Comparison of ENCODE assay signal across 9 cellular contexts in genomic region chr3:134211797-134212196, GRCh38. TPM values are rescaled to one million over a fixed set of nuclear protein-coding genes. Genes with fewer than 3 reads are reported as not detected.
DNase-seq lines count a peak whose midpoint lies in the region; ATAC-seq, FAIRE-seq and TF ChIP-seq lines count a peak whose summit lies in the region.
"Had no signal": no experiment of that assay in that cellular context is flagged by ENCODE, and none has a peak within 500 bp of the region (broad histone marks: within the 10 kb centered on the region; RNA-seq: fewer than 3 reads in every experiment).

No MANE protein-coding gene starts in this region.

- no peaks in the 10 kb centered on the region for H3K9me1 ChIP-seq in endothelial cell of umbilical vein (replicated peaks; ENCODE audit: control insufficient read depth, extremely low read depth, insufficient read depth, low read length)

- H3K4me3 Mint-ChIP-seq in nephron = no peak overlapping the region
- H3K4me3 Mint-ChIP-seq in effector memory CD8-positive, alpha-beta T cell = no peak overlapping the region

- H3K4me1 ChIP-seq in PC-3 (ENCODE audit: insufficient read depth, low read length) (no peaks in the 10 kb centered on the region), endothelial cell of umbilical vein (ENCODE audit: control insufficient read depth, extremely low read depth, insufficient read depth, low read length) (peaks cover 3% of the 10 kb centered on the region)

- TF ChIP-seq CTCF in PC-3 (conservative IDR thresholded peaks at IDR 0.05; ENCODE audit: low read depth, low read length) (peak; percentile 74), endothelial cell of umbilical vein (IDR thresholded peaks at IDR 0.05; ENCODE audit: extremely low read depth in 1 of 2, insufficient read depth in 1 of 2, low read depth in 1 of 2, low read length in 2 of 2) (peak; percentile 79 to 81), nephron (IDR thresholded peaks at IDR 0.05; ENCODE audit: unreplicated experiment in 3 of 3) (peak; percentile 61 to 65 (median 65))

- H3K9me3 ChIP-seq in PC-3 (ENCODE audit: low read length) (no peaks in the 10 kb centered on the region), endothelial cell of umbilical vein (replicated peaks; ENCODE audit: control insufficient read depth, insufficient read depth, low read length) (no peaks in the 10 kb centered on the region)

- dilution Hi-C loops in endothelial cell of umbilical vein (cut with MboI; ENCODE audit: extremely low pct_ligation_motif_present, low sequenced_read_pairs) = loop anchor here (25.0 kb wide), 1 partner anchor 274 kb away; no protein-coding TSS in a partner anchor

- POLR2A ChIA-PET in PC-3 (lab: Charles Lee; ENCODE audit: unreplicated experiment) (no interaction called here), endothelial cell of umbilical vein (lab: Charles Lee) (interaction anchor here (1.0 kb wide), 1 partner anchor 267 kb away, joined by 3 read pairs; no protein-coding TSS in a partner anchor)

- no peak overlapping the region for H3K4me2 ChIP-seq in PC-3 (ENCODE audit: low read length)
- no peak overlapping the region for H3K4me2 ChIP-seq in endothelial cell of umbilical vein (ENCODE audit: insufficient read depth, low read length)

- peak; percentile 12 for DNase-seq in DMS114 treated with DMSO at 0.1 percent for 48 hours (lab: John Stamatoyannopoulos, UW; ENCODE audit: unreplicated experiment)
- peak; percentile 59 for DNase-seq in PC-3
- DNase-seq in endothelial cell of umbilical vein (ENCODE audit: low read depth, low spot score) = peak; percentile 75
- no peak for DNase-seq in GM19240 (ENCODE audit: insufficient read length, low spot score)
- no peak for DNase-seq in effector memory CD8-positive, alpha-beta T cell

- CTCF ChIA-PET in PC-3 (lab: Charles Lee) (interaction anchor here (1.2 kb wide), 1 partner anchor 14 kb away, joined by 6 read pairs; no protein-coding TSS in a partner anchor), endothelial cell of umbilical vein (lab: Charles Lee) (interaction anchor here (0.6 to 4.0 kb wide), 67 partner anchors 11 to 1481 kb away, joined by 3 to 223 read pairs (median 4); partner anchors contain the start of genes AMOTL2 and RYK)

- no peak overlapping the region for H3K4me3 ChIP-seq in PC-3 (ENCODE audit: low read length)
- no peak overlapping the region for H3K4me3 ChIP-seq in endothelial cell of umbilical vein (replicated peaks in 1 of 3; ENCODE audit: insufficient read depth in 1 of 3, low read depth in 1 of 3, low read length in 3 of 3)

- H3K27ac ChIP-seq in PC-3 (ENCODE audit: low read length) (no peak overlapping the region), endothelial cell of umbilical vein (ENCODE audit: insufficient read depth, low read depth, low read length) (no peak overlapping the region)

- no peaks in the 10 kb centered on the region for H3K27me3 Mint-ChIP-seq in nephron (ENCODE audit: low read depth)
- no peaks in the 10 kb centered on the region for H3K27me3 Mint-ChIP-seq in effector memory CD8-positive, alpha-beta T cell

- H3K27ac Mint-ChIP-seq in nephron = no peak overlapping the region
- no peak overlapping the region for H3K27ac Mint-ChIP-seq in effector memory CD8-positive, alpha-beta T cell

- H3K4me1 Mint-ChIP-seq in nephron = no peaks in the 10 kb centered on the region
- H3K4me1 Mint-ChIP-seq in effector memory CD8-positive, alpha-beta T cell (ENCODE audit: low read depth in 2 of 2) = peaks cover 20% of the 10 kb centered on the region in 2 donors

- H3K9ac ChIP-seq in PC-3 (ENCODE audit: low read length) (no peak overlapping the region), endothelial cell of umbilical vein (replicated peaks; ENCODE audit: extremely low read depth, insufficient read depth, low read length) (no peak overlapping the region)

- H3K36me3 Mint-ChIP-seq in nephron (ENCODE audit: low read depth) = peaks cover 26% of the 10 kb centered on the region
- H3K36me3 Mint-ChIP-seq in effector memory CD8-positive, alpha-beta T cell (ENCODE audit: insufficient read depth) = peaks cover 34% of the 10 kb centered on the region

- peaks cover 26% of the 10 kb centered on the region for H3K36me3 ChIP-seq in PC-3 (ENCODE audit: low read depth, low read length)
- peaks cover 4 to 13% of the 10 kb centered on the region in 2 experiments for H3K36me3 ChIP-seq in endothelial cell of umbilical vein (ENCODE audit: control insufficient read depth in 2 of 2, extremely low read depth in 1 of 2, insufficient read depth in 2 of 2, low read length in 2 of 2)

- no peak overlapping the region for H2AFZ ChIP-seq in PC-3 (ENCODE audit: low read length)
- no peak overlapping the region for H2AFZ ChIP-seq in endothelial cell of umbilical vein (ENCODE audit: low read depth, low read length)

- BruUV-seq in PC-3 (replicated peaks; lab: Mats Ljungman, UMichigan) (no TSS peak), endothelial cell of umbilical vein (replicated peaks; lab: Mats Ljungman, UMichigan) (no TSS peak)

- 0 out of 2 replicates have a peak, but pooled peaks cover 4% of the 10 kb centered on the region for H4K20me1 ChIP-seq in PC-3 (ENCODE audit: low read length)
- peaks cover 3% of the 10 kb centered on the region for H4K20me1 ChIP-seq in endothelial cell of umbilical vein (replicated peaks; ENCODE audit: control insufficient read depth, extremely low read depth, insufficient read depth, low read length)

- H3F3A ChIP-seq in PC-3 (ENCODE audit: low read length, unreplicated experiment) = no peaks in the 10 kb centered on the region

- TF ChIP-seq POLR2A in endothelial cell of umbilical vein (IDR thresholded peaks at IDR 0.05; ENCODE audit: low read depth, low read length) = no peak

- intact Hi-C loops in PC-3 (cut with micrococcal nuclease) (loop anchor here (1.0 to 2.0 kb wide), 4 partner anchors 14 to 281 kb away; partner anchors contain the start of gene RYK), endothelial cell of umbilical vein (cut with micrococcal nuclease) (loop anchor here (1.0 to 5.0 kb wide), 4 partner anchors 14 to 393 kb away; partner anchors contain the start of gene AMOTL2)

- H3K79me2 ChIP-seq in PC-3 (ENCODE audit: low read length) = no peaks in the 10 kb centered on the region
- no peaks in the 10 kb centered on the region for H3K79me2 ChIP-seq in endothelial cell of umbilical vein (ENCODE audit: control insufficient read depth, insufficient read depth, low read length)

- H3K9me2 ChIP-seq in PC-3 (replicated peaks; ENCODE audit: low read length) = no peaks in the 10 kb centered on the region

- ATAC-seq in GM19324 (IDR thresholded peaks at IDR 0.05; ENCODE audit: low FRiP score, unreplicated experiment) (peak; percentile 68), HG03558 (IDR thresholded peaks at IDR 0.05; ENCODE audit: extremely low read depth, unreplicated experiment) (peak; percentile 48), PC-3 (peak; percentile 47; the same call in 1 of the 2 replicates)
- no peak for ATAC-seq in effector memory CD8-positive, alpha-beta T cell (replicated peaks)

- no peaks in the 10 kb centered on the region for H3K9me3 Mint-ChIP-seq in nephron
- H3K9me3 Mint-ChIP-seq in effector memory CD8-positive, alpha-beta T cell = no peaks in the 10 kb centered on the region

- FAIRE-seq in endothelial cell of umbilical vein (lab: Jason Lieb, UNC) = peak; percentile 77
- FAIRE-seq: TTC549 had no signal

- H3K27me3 ChIP-seq in PC-3 (ENCODE audit: low read length) (no peaks in the 10 kb centered on the region), endothelial cell of umbilical vein (ENCODE audit: control insufficient read depth in 2 of 2, insufficient read depth in 2 of 2, low read length in 2 of 2) (no peaks in the 10 kb centered on the region)

TF ChIP-seq in endothelial cell of umbilical vein, 7 proteins besides CTCF, POLR2A, EP300 and RAD21:
- TF ChIP-seq FOS (IDR thresholded peaks at IDR 0.05; ENCODE audit: borderline replicate concordance, insufficient read depth, low read length) (no peak), JUN (IDR thresholded peaks at IDR 0.05; ENCODE audit: borderline replicate concordance, insufficient read depth, insufficient read length, low read depth) (no peak), EZH2 (IDR thresholded peaks at IDR 0.05; ENCODE audit: borderline replicate concordance, low read depth, low read length, severe bottlenecking) (no peak), GATA2 (IDR thresholded peaks at IDR 0.05; ENCODE audit: insufficient read depth, insufficient read length, low read depth, low read length) (no peak), MYC (IDR thresholded peaks at IDR 0.05; ENCODE audit: low read depth, low read length) (no peak), POLR2AphosphoS5 (IDR thresholded peaks at IDR 0.05; ENCODE audit: insufficient read depth, low read depth, low read length) (no peak)
- TF ChIP-seq, protein P1, sequence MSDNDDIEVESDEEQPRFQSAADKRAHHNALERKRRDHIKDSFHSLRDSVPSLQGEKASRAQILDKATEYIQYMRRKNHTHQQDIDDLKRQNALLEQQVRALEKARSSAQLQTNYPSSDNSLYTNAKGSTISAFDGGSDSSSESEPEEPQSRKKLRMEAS (IDR thresholded peaks at IDR 0.05; ENCODE audit: insufficient read depth, insufficient read length) = no peak

RNA-seq across cellular contexts. Expression of gene RYK, which starts 38.9 kb away (rescaled TPM):
- total RNA-seq in PC-3 (2014; rRNA removed) = 44.1 and 47.2 TPM in 2 replicates
- total RNA-seq in endothelial cell of umbilical vein = 44.1 and 48.3 TPM in 2 replicates
- polyA plus RNA-seq in endothelial cell of umbilical vein = 23.7 and 23.8 TPM in 2 replicates
- polyA plus RNA-seq in endothelial cell of umbilical vein (2011; cell fraction: cytosol; rRNA removed) = 22.0 and 24.0 TPM in 2 replicates
- 56.8 and 63.2 TPM in 2 replicates for polyA plus RNA-seq in endothelial cell of umbilical vein (2011; cell fraction: nucleus; rRNA removed)
- polyA plus RNA-seq in endothelial cell of umbilical vein (2012) = 36.5 and 43.3 TPM in 2 replicates
- polyA minus RNA-seq in endothelial cell of umbilical vein = 57.2 and 67.2 TPM in 2 replicates
- 29.9 TPM for polyA minus RNA-seq in endothelial cell of umbilical vein (2011; cell fraction: cytosol; rRNA and poly(A)+ RNA removed)
- polyA minus RNA-seq in endothelial cell of umbilical vein (2011; cell fraction: nucleus; rRNA and poly(A)+ RNA removed) = 54.0 and 72.7 TPM in 2 replicates

Comparison
In these comparisons a context has a peak if more than half of its experiments do, and no peak if none do; other contexts are left out.
1. DNase-seq: peak in DMS114 treated with DMSO at 0.1 percent for 48 hours (single experiment), PC-3 (single experiment) and endothelial cell of umbilical vein (single experiment); none in GM19240 (single experiment) and effector memory CD8-positive, alpha-beta T cell (0 of 3).
2. Peak in every context shown above with its lines, with median percentiles within 50 percentile points of each other: CTCF ChIP-seq.